In genomic region chrX:128543114-128543513, GRCh38 we compare ENCODE assay signal across 24 cellular contexts.
"Had no signal": no experiment of that assay in that cellular context is flagged by ENCODE, and none has a peak within 500 bp of the region (broad histone marks: within the 10 kb centered on the region; RNA-seq: fewer than 3 reads in every experiment).

No MANE protein-coding gene starts in this region.

- H3K4me1 Mint-ChIP-seq: mesothelial cell of epicardium, naive B cell had no signal

- H3K27me3 Mint-ChIP-seq: dendritic cell treated with granulocyte-macrophage colony-stimulating factor and Interleukin-4, amounts not matched to agents 40 ng/mL and 50 ng/mL, for 4 days; effector memory CD8-positive, alpha-beta T cell; naive B cell had no signal

- H3K27ac Mint-ChIP-seq: dendritic cell treated with granulocyte-macrophage colony-stimulating factor and Interleukin-4, amounts not matched to agents 40 ng/mL and 50 ng/mL, for 4 days; effector memory CD8-positive, alpha-beta T cell; endodermal cell; mesothelial cell of epicardium; naive B cell had no signal

- DNase-seq: colonic mucosa; cortex of kidney; effector CD8-positive, alpha-beta T cell; effector memory CD8-positive, alpha-beta T cell; endodermal cell; erythroblast; esophagus squamous epithelium; foreskin fibroblast; foreskin melanocyte; gastrocnemius medialis; glutamatergic neuron; head of caudate nucleus; heart right ventricle; hippocampal formation; left cardiac atrium; left lung; left ventricle myocardium superior; lower lobe of right lung; mesendoderm; mucosa of descending colon; naive B cell had no signal

- ATAC-seq: effector memory CD8-positive, alpha-beta T cell; esophagus mucosa; gastrocnemius medialis; heart right ventricle; left cardiac atrium; left lung; left ventricle myocardium superior; lower lobe of right lung; mucosa of descending colon had no signal

- H3K36me3 Mint-ChIP-seq: mesothelial cell of epicardium, naive B cell had no signal

- H3K4me3 Mint-ChIP-seq: dendritic cell treated with granulocyte-macrophage colony-stimulating factor and Interleukin-4, amounts not matched to agents 40 ng/mL and 50 ng/mL, for 4 days; effector memory CD8-positive, alpha-beta T cell; endodermal cell; mesothelial cell of epicardium; naive B cell had no signal
